In the genomic region with DNA sequence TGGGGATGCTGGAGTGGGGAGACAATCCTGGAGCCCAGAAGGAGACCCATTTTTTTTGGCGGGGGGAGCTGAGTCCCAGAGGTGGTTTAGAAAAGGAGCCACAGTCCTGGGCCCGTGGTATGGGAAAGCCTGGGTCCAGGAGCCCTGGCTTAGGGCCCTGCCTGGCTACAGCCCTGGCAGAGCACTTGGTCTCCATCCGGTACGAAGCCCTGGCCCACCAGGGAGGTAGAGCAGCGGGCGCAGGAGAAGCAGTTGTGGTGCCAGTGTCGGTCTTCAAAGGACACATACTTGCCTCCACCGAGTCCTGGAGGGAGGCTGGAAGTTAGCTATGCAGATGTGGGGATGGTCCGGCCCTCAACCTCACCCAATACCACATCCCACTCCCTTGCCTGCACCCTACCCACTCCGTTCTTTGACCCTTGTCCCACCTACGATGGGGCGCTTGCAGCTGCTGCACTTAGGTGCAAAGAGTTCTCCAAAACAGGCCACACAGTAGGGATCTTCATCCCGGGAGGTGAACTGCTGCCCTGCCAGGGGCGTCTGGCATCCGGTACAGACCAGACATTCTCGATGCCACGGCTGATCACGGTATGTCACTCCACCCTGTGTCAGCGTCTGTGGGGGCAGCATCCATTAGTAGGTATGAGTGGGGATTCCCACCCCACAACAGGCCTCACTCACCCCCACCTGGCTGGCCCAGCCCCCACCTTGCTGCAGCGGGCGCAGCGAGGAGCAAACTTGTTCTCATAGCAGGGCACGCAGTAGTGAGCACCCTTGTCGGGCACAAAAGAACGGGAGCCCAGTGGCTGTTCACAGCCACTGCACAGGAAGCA, we compare ENCODE assay signal across 1 cellular context.
TF ChIP-seq lines count a peak whose summit lies in the region.

No MANE protein-coding gene starts in this region.

TF ChIP-seq in GM23338, 12 proteins besides CTCF, POLR2A, EP300 and RAD21:
- no peak for TF ChIP-seq ZNF114 (CRISPR knock-in tag; IDR thresholded peaks at IDR 0.05)
- TF ChIP-seq ZNF331 (CRISPR knock-in tag; IDR thresholded peaks at IDR 0.05; ENCODE audit: low read depth): no peak
- TF ChIP-seq, protein P1, sequence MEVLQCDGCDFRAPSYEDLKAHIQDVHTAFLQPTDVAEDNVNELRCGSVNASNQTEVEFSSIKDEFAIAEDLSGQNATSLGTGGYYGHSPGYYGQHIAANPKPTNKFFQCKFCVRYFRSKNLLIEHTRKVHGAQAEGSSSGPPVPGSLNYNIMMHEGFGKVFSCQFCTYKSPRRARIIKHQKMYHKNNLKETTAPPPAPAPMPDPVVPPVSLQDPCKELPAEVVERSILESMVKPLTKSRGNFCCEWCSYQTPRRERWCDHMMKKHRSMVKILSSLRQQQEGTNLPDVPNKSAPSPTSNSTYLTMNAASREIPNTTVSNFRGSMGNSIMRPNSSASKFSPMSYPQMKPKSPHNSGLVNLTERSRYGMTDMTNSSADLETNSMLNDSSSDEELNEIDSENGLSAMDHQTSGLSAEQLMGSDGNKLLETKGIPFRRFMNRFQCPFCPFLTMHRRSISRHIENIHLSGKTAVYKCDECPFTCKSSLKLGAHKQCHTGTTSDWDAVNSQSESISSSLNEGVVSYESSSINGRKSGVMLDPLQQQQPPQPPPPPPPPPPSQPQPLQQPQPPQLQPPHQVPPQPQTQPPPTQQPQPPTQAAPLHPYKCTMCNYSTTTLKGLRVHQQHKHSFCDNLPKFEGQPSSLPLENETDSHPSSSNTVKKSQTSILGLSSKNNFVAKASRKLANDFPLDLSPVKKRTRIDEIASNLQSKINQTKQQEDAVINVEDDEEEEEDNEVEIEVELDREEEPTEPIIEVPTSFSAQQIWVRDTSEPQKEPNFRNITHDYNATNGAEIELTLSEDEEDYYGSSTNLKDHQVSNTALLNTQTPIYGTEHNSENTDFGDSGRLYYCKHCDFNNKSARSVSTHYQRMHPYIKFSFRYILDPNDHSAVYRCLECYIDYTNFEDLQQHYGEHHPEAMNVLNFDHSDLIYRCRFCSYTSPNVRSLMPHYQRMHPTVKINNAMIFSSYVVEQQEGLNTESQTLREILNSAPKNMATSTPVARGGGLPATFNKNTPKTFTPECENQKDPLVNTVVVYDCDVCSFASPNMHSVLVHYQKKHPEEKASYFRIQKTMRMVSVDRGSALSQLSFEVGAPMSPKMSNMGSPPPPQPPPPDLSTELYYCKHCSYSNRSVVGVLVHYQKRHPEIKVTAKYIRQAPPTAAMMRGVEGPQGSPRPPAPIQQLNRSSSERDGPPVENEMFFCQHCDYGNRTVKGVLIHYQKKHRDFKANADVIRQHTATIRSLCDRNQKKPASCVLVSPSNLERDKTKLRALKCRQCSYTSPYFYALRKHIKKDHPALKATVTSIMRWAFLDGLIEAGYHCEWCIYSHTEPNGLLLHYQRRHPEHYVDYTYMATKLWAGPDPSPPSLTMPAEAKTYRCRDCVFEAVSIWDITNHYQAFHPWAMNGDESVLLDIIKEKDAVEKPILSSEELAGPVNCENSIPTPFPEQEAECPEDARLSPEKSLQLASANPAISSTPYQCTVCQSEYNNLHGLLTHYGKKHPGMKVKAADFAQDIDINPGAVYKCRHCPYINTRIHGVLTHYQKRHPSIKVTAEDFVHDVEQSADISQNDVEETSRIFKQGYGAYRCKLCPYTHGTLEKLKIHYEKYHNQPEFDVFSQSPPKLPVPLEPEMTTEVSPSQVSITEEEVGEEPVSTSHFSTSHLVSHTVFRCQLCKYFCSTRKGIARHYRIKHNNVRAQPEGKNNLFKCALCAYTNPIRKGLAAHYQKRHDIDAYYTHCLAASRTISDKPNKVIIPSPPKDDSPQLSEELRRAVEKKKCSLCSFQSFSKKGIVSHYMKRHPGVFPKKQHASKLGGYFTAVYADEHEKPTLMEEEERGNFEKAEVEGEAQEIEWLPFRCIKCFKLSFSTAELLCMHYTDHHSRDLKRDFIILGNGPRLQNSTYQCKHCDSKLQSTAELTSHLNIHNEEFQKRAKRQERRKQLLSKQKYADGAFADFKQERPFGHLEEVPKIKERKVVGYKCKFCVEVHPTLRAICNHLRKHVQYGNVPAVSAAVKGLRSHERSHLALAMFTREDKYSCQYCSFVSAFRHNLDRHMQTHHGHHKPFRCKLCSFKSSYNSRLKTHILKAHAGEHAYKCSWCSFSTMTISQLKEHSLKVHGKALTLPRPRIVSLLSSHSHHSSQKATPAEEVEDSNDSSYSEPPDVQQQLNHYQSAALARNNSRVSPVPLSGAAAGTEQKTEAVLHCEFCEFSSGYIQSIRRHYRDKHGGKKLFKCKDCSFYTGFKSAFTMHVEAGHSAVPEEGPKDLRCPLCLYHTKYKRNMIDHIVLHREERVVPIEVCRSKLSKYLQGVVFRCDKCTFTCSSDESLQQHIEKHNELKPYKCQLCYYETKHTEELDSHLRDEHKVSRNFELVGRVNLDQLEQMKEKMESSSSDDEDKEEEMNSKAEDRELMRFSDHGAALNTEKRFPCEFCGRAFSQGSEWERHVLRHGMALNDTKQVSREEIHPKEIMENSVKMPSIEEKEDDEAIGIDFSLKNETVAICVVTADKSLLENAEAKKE (CRISPR knock-in tag; IDR thresholded peaks at IDR 0.05): no peak
- no peak for TF ChIP-seq EZH2 (IDR thresholded peaks at IDR 0.05; ENCODE audit: low read depth, unreplicated experiment)
TF ChIP-seq in GM23338: peak in this region for 0.
